Comparison of ENCODE assay signal across 17 cellular contexts in the genomic region with DNA sequence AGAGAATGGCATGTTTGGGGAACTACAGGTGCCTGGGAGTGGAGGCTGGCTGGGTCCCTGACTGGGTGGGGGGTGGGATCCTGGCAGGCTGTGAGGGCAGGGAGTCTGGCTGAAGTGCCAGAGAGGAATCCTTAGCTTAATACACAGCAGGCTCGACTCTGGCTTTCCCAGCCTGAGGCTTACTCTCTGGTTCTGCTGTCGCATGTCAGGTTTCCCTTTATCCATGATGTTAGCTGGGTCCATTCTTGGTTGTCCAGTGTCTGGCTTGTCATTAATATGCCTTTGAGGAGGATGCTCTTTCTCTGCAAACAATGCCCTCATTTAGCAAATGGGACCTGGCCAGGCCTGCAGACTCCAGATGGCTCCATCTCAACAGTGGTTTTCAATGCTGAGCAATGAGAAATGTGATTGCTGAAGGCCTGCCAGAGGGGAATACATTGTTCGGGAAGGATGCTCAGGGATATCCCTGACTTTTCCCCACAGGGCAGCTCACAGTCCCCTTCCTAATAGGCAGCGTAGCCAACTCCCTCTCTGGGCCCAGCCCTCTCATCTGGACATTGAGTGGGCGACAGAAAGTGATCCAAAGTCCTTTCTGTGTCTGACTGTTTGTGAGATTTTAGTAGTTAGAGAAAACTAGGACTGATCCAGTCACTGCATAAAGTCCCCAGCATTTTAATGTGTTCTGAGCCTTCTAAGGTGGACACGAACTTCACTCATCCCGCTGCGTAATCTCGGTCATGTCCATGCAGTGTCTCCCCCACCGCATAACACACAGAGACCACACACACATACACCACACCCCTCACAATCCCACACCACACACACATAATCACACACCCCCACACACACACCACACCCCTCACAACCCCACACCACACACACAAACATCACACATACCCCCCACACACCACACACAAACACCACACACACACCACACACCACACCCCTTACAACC.
DNase-seq lines count a peak whose midpoint lies in the region; ATAC-seq, FAIRE-seq and TF ChIP-seq lines count a peak whose summit lies in the region.
"Had no signal": no experiment of that assay in that cellular context is flagged by ENCODE, and none has a peak within 500 bp of the region (broad histone marks: within the 10 kb centered on the region; RNA-seq: fewer than 3 reads in every experiment).

No MANE protein-coding gene starts in this region.

- H3K27me3 ChIP-seq in pancreas: no peaks in the 10 kb centered on the region
- H3K27me3 ChIP-seq: BE2C, body of pancreas had no signal

- H3K27me3 Mint-ChIP-seq in CD14-positive monocyte (ENCODE audit: low read depth in 3 of 3): peaks cover 0 to 1% (median 0%) of the 10 kb centered on the region in 3 donors
- no peaks in the 10 kb centered on the region for H3K27me3 Mint-ChIP-seq in stimulated activated memory B cell treated with anti-CD40 and anti-IgM and Interleukin-4, amounts not matched to agents 10 μg/mL and 1 μg/mL and 100 μg/mL, for 72 hours

- H3K9me3 ChIP-seq in pancreas: no peaks in the 10 kb centered on the region
- H3K9me3 ChIP-seq: BE2C, body of pancreas, mucosa of descending colon had no signal

- H3K36me3 ChIP-seq in pancreas: no peaks in the 10 kb centered on the region
- H3K36me3 ChIP-seq: BE2C had no signal

- H3K4me1 ChIP-seq in pancreas: no peaks in the 10 kb centered on the region
- H3K4me1 ChIP-seq: BE2C, body of pancreas had no signal

- DNase-seq in CD14-positive monocyte (ENCODE audit: low spot score) (no peak), NCI-H146 treated with DMSO at 0.1 percent for 48 hours (lab: John Stamatoyannopoulos, UW; ENCODE audit: unreplicated experiment) (peak; percentile 13), cerebellar cortex (ENCODE audit: low spot score) (peak; percentile 94), middle frontal gyrus (ENCODE audit: extremely low spot score, low spot score) (peak; percentile 66), pancreas (no peak), KBM-7 (no peak)
- DNase-seq: activated CD4-positive, CD25-positive, alpha-beta regulatory T cell; BE2C; body of pancreas; mucosa of descending colon; NCI-H1105 had no signal

- in situ Hi-C loops in KBM-7 (cut with MboI; ENCODE audit: low pct_unique_long_range_greater_than_20kb, low sequenced_read_pairs): no loop called here

- H3K27ac Mint-ChIP-seq in CD14-positive monocyte: peak overlapping the region in 5 of 7 donors; percentile 27 to 76 (median 67)
- no peak overlapping the region for H3K27ac Mint-ChIP-seq in stimulated activated memory B cell treated with anti-CD40 and anti-IgM and Interleukin-4, amounts not matched to agents 10 μg/mL and 1 μg/mL and 100 μg/mL, for 72 hours
- H3K27ac Mint-ChIP-seq: activated T-helper 1 cell treated with anti-CD3 and anti-CD28 coated beads, Interleukin-12 subunit alpha, Interleukin-12 subunit beta, Interleukin-2, Interleukin-4 antibody, amounts not matched to agents 30 ng/mL and 10 ng/mL and 1 ng/mL, durations not matched to agents 14 hours and 24 hours and 36 hours had no signal

- peaks cover 0 to 2% (median 0%) of the 10 kb centered on the region in 7 donors for H3K9me3 Mint-ChIP-seq in CD14-positive monocyte
- H3K9me3 Mint-ChIP-seq in stimulated activated memory B cell treated with anti-CD40 and anti-IgM and Interleukin-4, amounts not matched to agents 10 μg/mL and 1 μg/mL and 100 μg/mL, for 72 hours: peaks cover 3% of the 10 kb centered on the region
- H3K9me3 Mint-ChIP-seq: activated T-helper 1 cell treated with anti-CD3 and anti-CD28 coated beads, Interleukin-12 subunit alpha, Interleukin-12 subunit beta, Interleukin-2, Interleukin-4 antibody, amounts not matched to agents 30 ng/mL and 10 ng/mL and 1 ng/mL, durations not matched to agents 14 hours and 24 hours and 36 hours had no signal

- ATAC-seq in pancreas (no peak), HG03196 (IDR thresholded peaks at IDR 0.05; ENCODE audit: unreplicated experiment) (no peak)
- ATAC-seq in stimulated activated memory B cell treated with anti-CD40 and anti-IgM and Interleukin-4, amounts not matched to agents 10 μg/mL and 1 μg/mL and 100 μg/mL, for 72 hours: no peak
- ATAC-seq: body of pancreas, HCT116, mucosa of descending colon had no signal

- peaks cover 62 to 78% of the 10 kb centered on the region in 2 donors for H3K36me3 Mint-ChIP-seq in CD14-positive monocyte
- H3K36me3 Mint-ChIP-seq in stimulated activated memory B cell treated with anti-CD40 and anti-IgM and Interleukin-4, amounts not matched to agents 10 μg/mL and 1 μg/mL and 100 μg/mL, for 72 hours: no peaks in the 10 kb centered on the region

- no peak for FAIRE-seq in pancreas (lab: Jason Lieb, UNC)

- WGBS in pancreas, 2 donors: 92% methylated on average over 10 of the region's 10 CpGs

- intact Hi-C loops in CD14-positive monocyte (cut with micrococcal nuclease): no loop called here
- intact Hi-C loops in pancreas (cut with DNase I): no loop called here

- H3K4me1 Mint-ChIP-seq in CD14-positive monocyte: peaks cover 18% of the 10 kb centered on the region
- peaks cover 16% of the 10 kb centered on the region for H3K4me1 Mint-ChIP-seq in stimulated activated memory B cell treated with anti-CD40 and anti-IgM and Interleukin-4, amounts not matched to agents 10 μg/mL and 1 μg/mL and 100 μg/mL, for 72 hours

- H3K4me3 ChIP-seq in pancreas: no peak overlapping the region
- H3K4me3 ChIP-seq: body of pancreas, mucosa of descending colon, SK-N-MC had no signal

- TF ChIP-seq CTCF in CD14-positive monocyte (IDR thresholded peaks at IDR 0.05): no peak
- no peak for TF ChIP-seq CTCF in pancreas (IDR thresholded peaks at IDR 0.05)

- no peak overlapping the region for H3K27ac ChIP-seq in pancreas
- H3K27ac ChIP-seq: body of pancreas, epithelial cell of prostate, SK-N-MC had no signal

- no peak overlapping the region for H3K4me3 Mint-ChIP-seq in CD14-positive monocyte
- no peak overlapping the region for H3K4me3 Mint-ChIP-seq in stimulated activated memory B cell treated with anti-CD40 and anti-IgM and Interleukin-4, amounts not matched to agents 10 μg/mL and 1 μg/mL and 100 μg/mL, for 72 hours
- H3K4me3 Mint-ChIP-seq: activated T-helper 1 cell treated with anti-CD3 and anti-CD28 coated beads, Interleukin-12 subunit alpha, Interleukin-12 subunit beta, Interleukin-2, Interleukin-4 antibody, amounts not matched to agents 30 ng/mL and 10 ng/mL and 1 ng/mL, durations not matched to agents 14 hours and 24 hours and 36 hours had no signal

Comparison
In these comparisons a context has a peak if more than half of its experiments do, and no peak if none do; other contexts are left out.
1. DNase-seq: peak in NCI-H146 treated with DMSO at 0.1 percent for 48 hours (single experiment), cerebellar cortex (single experiment) and middle frontal gyrus (single experiment); none in CD14-positive monocyte (single experiment), pancreas (0 of 6) and KBM-7 (single experiment).